Comparison of ENCODE assay signal across 8 cellular contexts in genomic region chr20:53828673-53829085, GRCh38.
DNase-seq lines count a peak whose midpoint lies in the region; ATAC-seq, FAIRE-seq and TF ChIP-seq lines count a peak whose summit lies in the region.

No MANE protein-coding gene starts in this region.

- peak overlapping the region; percentile 72 to 93 (median 86) for H3K4me2 ChIP-seq in BLaER1 treated with 17β-estradiol and CSF1 and Interleukin-3, amounts not matched to agents 10 nM and 100 nM

- peak overlapping the region; percentile 69 to 81 (median 75) for H3K9ac ChIP-seq in BLaER1 treated with 17β-estradiol and CSF1 and Interleukin-3, amounts not matched to agents 10 nM and 100 nM

- no peaks in the 10 kb centered on the region for H3K27me3 ChIP-seq in BLaER1 treated with 17β-estradiol and CSF1 and Interleukin-3, amounts not matched to agents 10 nM and 100 nM
- H3K27me3 ChIP-seq in gastroesophageal sphincter (no peaks in the 10 kb centered on the region), pancreas (no peaks in the 10 kb centered on the region)

- no peaks in the 10 kb centered on the region for H4K20me1 ChIP-seq in BLaER1 treated with 17β-estradiol and CSF1 and Interleukin-3, amounts not matched to agents 10 nM and 100 nM

- peaks cover 41% of the 10 kb centered on the region for H3K4me1 Mint-ChIP-seq in activated CD8-positive, alpha-beta T cell treated with anti-CD3 and anti-CD28 coated beads for 36 hours (ENCODE audit: low read depth)

- POLR2A ChIA-PET in activated CD8-positive, alpha-beta T cell treated with anti-CD3 and anti-CD28 coated beads for 36 hours (lab: Charles Lee), result interaction anchor here (0.5 kb wide), 1 partner anchor 38 kb away, joined by 4 read pairs; no protein-coding TSS in a partner anchor

- FAIRE-seq in HTR-8/SVneo (lab: Jason Lieb, UNC) (peak; percentile 93), pancreas (lab: Jason Lieb, UNC) (no peak)

- H3K36me3 ChIP-seq in BLaER1 treated with 17β-estradiol and CSF1 and Interleukin-3, amounts not matched to agents 10 nM and 100 nM, result no peaks in the 10 kb centered on the region
- H3K36me3 ChIP-seq in gastroesophageal sphincter (no peaks in the 10 kb centered on the region), pancreas (no peaks in the 10 kb centered on the region)

- H3K4me3 ChIP-seq in BLaER1 treated with 17β-estradiol and CSF1 and Interleukin-3, amounts not matched to agents 10 nM and 100 nM, result peak overlapping the region; percentile 34 to 60 (median 40); a peak in 17 of 20 replicates
- H3K4me3 ChIP-seq in gastroesophageal sphincter, result peak overlapping the region; percentile 30 to 39
- H3K4me3 ChIP-seq in pancreas, result peak overlapping the region in 1 of 4 donors; percentile 24

- peak overlapping the region; percentile 96 for H3K27ac Mint-ChIP-seq in activated CD8-positive, alpha-beta T cell treated with anti-CD3 and anti-CD28 coated beads for 36 hours

- DNase-seq in HTR-8/SVneo (ENCODE audit: insufficient read length, low spot score), result peak; percentile 84
- DNase-seq in activated CD8-positive, alpha-beta T cell treated with anti-CD3 and anti-CD28 coated beads for 36 hours, result no peak
- peak in 1 of 6 donors; percentile 28 for DNase-seq in pancreas
- DNase-seq in GDM1 (lab: John Stamatoyannopoulos, UW), result no peak
- no peak for DNase-seq in NCI-H1930 (lab: John Stamatoyannopoulos, UW)

- peak overlapping the region; percentile 75 to 92 (median 84) for H3K27ac ChIP-seq in BLaER1 treated with 17β-estradiol and CSF1 and Interleukin-3, amounts not matched to agents 10 nM and 100 nM
- H3K27ac ChIP-seq in gastroesophageal sphincter (peak overlapping the region; percentile 72 to 94 (median 84)), pancreas (peak overlapping the region in 3 of 4 donors; percentile 12 to 73 (median 67))

- peaks cover 0 to 20% (median 14%) of the 10 kb centered on the region in 11 experiments; a peak in 16 of 22 replicates for H3K9me3 ChIP-seq in BLaER1 treated with 17β-estradiol and CSF1 and Interleukin-3, amounts not matched to agents 10 nM and 100 nM (replicated peaks in 1 of 11)
- H3K9me3 ChIP-seq in gastroesophageal sphincter (no peaks in the 10 kb centered on the region), pancreas (no peaks in the 10 kb centered on the region)

- 1 to 2% methylated on average over 5 of the region's 5 CpGs for WGBS in gastroesophageal sphincter (ENCODE audit: low coverage in 1 of 2), 2 donors
- WGBS in pancreas, 2 donors, result 38 to 52% methylated on average over 5 of the region's 5 CpGs

- TF ChIP-seq CTCF in activated CD8-positive, alpha-beta T cell treated with anti-CD3 and anti-CD28 coated beads for 36 hours (IDR thresholded peaks at IDR 0.05), result no peak
- TF ChIP-seq CTCF in gastroesophageal sphincter (IDR thresholded peaks at IDR 0.05) (no peak), pancreas (IDR thresholded peaks at IDR 0.05) (no peak)

- H3K4me1 ChIP-seq in BLaER1 treated with 17β-estradiol and CSF1 and Interleukin-3, amounts not matched to agents 10 nM and 100 nM, result peaks cover 48 to 68% (median 59%) of the 10 kb centered on the region in 10 experiments
- H3K4me1 ChIP-seq in gastroesophageal sphincter, result peaks cover 3 to 40% (median 15%) of the 10 kb centered on the region in 3 donors
- peaks cover 10 to 30% (median 30%) of the 10 kb centered on the region in 3 donors for H3K4me1 ChIP-seq in pancreas

- ATAC-seq in activated CD8-positive, alpha-beta T cell treated with anti-CD3 and anti-CD28 coated beads for 36 hours, result no peak
- ATAC-seq in gastroesophageal sphincter (peak; percentile 59), pancreas (peak; percentile 20 to 67 (median 50)), GM19395 (IDR thresholded peaks at IDR 0.05; ENCODE audit: unreplicated experiment) (no peak)

- no peak for TF ChIP-seq POLR2A in gastroesophageal sphincter (IDR thresholded peaks at IDR 0.05)

- H3K36me3 Mint-ChIP-seq in activated CD8-positive, alpha-beta T cell treated with anti-CD3 and anti-CD28 coated beads for 36 hours (ENCODE audit: low read depth), result peaks cover 4% of the 10 kb centered on the region

- H3K9me3 Mint-ChIP-seq in activated CD8-positive, alpha-beta T cell treated with anti-CD3 and anti-CD28 coated beads for 36 hours, result peaks cover 6% of the 10 kb centered on the region

- intact Hi-C loops in activated CD8-positive, alpha-beta T cell treated with anti-CD3 and anti-CD28 coated beads for 36 hours (cut with micrococcal nuclease), result no loop called here
- intact Hi-C loops in pancreas (cut with DNase I), result no loop called here

- CTCF ChIA-PET in activated CD8-positive, alpha-beta T cell treated with anti-CD3 and anti-CD28 coated beads for 36 hours (lab: Charles Lee), result interaction anchor here (1.0 to 2.0 kb wide), 4 partner anchors 11 to 107 kb away, joined by 3 to 5 read pairs (median 3); no protein-coding TSS in a partner anchor

- H3K4me3 Mint-ChIP-seq in activated CD8-positive, alpha-beta T cell treated with anti-CD3 and anti-CD28 coated beads for 36 hours, result peak overlapping the region; percentile 71

- no peak for TF ChIP-seq EP300 in gastroesophageal sphincter (IDR thresholded peaks at IDR 0.05)

- no peaks in the 10 kb centered on the region for H3K27me3 Mint-ChIP-seq in activated CD8-positive, alpha-beta T cell treated with anti-CD3 and anti-CD28 coated beads for 36 hours

Comparison
In these comparisons a context has a peak if more than half of its experiments do, and no peak if none do; other contexts are left out.
1. ATAC-seq: peak in gastroesophageal sphincter (single experiment) and pancreas (4 of 4); none in activated CD8-positive, alpha-beta T cell treated with anti-CD3 and anti-CD28 coated beads for 36 hours (single experiment) and GM19395 (single experiment).
2. Peak in every context shown above with its lines, with median percentiles within 50 percentile points of each other: H3K27ac ChIP-seq.